Comparison of ENCODE assay signal across 14 cellular contexts in genomic region chr4:9155101-9155886, GRCh38. TPM values are rescaled to one million over a fixed set of nuclear protein-coding genes. Genes with fewer than 3 reads are reported as not detected.
"Had no signal": no experiment of that assay in that cellular context is flagged by ENCODE, and none has a peak within 500 bp of the region (broad histone marks: within the 10 kb centered on the region; RNA-seq: fewer than 3 reads in every experiment).

No MANE protein-coding gene starts in this region.

RNA-seq across cellular contexts. Expression of gene FAM90A26, which starts 14.9 kb away (rescaled TPM):
- total RNA-seq: activated B cell treated with CpG ODN at 0.5 μM for 24 hours; activated naive CD8-positive, alpha-beta T cell treated with anti-CD3 and anti-CD28 coated beads, Interleukin-2, amount 10 ng/mL, durations not matched to agents 7 days and 5 days; body of pancreas; epithelial cell of proximal tubule; fibroblast of lung; kidney epithelial cell; left ventricle myocardium inferior; mucosa of descending colon; neural crest cell; omental fat pad; posterior vena cava; SK-MEL-5; thoracic aorta; upper lobe of left lung had no signal
- polyA plus RNA-seq: fibroblast of lung had no signal

RNA-seq across cellular contexts. Expression of gene USP17L10, which starts 55.2 kb away (rescaled TPM):
- total RNA-seq: activated B cell treated with CpG ODN at 0.5 μM for 24 hours; activated naive CD8-positive, alpha-beta T cell treated with anti-CD3 and anti-CD28 coated beads, Interleukin-2, amount 10 ng/mL, durations not matched to agents 7 days and 5 days; body of pancreas; epithelial cell of proximal tubule; fibroblast of lung; kidney epithelial cell; left ventricle myocardium inferior; mucosa of descending colon; neural crest cell; omental fat pad; posterior vena cava; SK-MEL-5; thoracic aorta; upper lobe of left lung had no signal
- polyA plus RNA-seq: fibroblast of lung had no signal

RNA-seq across cellular contexts. Expression of gene USP17L11, which starts 59.9 kb away (rescaled TPM):
- total RNA-seq: activated B cell treated with CpG ODN at 0.5 μM for 24 hours; activated naive CD8-positive, alpha-beta T cell treated with anti-CD3 and anti-CD28 coated beads, Interleukin-2, amount 10 ng/mL, durations not matched to agents 7 days and 5 days; body of pancreas; epithelial cell of proximal tubule; fibroblast of lung; kidney epithelial cell; left ventricle myocardium inferior; mucosa of descending colon; neural crest cell; omental fat pad; posterior vena cava; SK-MEL-5; thoracic aorta; upper lobe of left lung had no signal
- polyA plus RNA-seq: fibroblast of lung had no signal
